Comparison of ENCODE assay signal across 13 cellular contexts in the genomic region with DNA sequence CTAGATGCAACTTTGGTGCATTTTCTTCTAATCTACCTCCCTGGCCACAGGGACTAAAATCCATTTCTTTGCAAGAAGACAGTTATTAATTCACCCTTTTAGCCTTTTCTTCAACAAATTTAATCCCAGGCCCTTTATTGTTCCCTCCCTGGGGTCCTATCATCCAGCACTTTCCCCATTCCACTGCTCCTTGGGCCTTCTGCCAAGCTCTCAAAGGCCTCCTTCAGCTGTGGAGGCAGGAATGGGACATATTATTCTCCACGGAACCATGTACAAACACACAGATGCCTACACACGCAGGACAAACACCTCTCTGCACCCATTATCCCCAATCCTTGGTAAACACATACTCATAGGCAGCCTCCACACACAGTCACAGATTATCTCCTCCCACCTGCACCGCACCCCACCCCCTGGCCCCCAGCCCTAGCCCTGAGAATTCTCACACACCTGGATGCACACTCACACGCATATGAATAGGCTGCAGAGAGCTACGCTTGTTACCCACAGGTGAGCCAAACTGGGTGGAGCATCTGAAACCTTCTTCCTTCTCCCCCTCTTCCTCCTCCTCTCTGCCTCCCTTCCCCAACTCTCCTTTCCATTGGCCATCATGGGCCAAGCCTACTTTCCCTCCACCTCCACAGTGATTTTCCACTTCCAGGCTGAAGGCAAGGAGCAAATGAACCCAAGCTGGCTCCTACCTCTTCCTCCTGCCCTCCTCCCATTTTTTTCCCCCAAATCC. TPM values are rescaled to one million over a fixed set of nuclear protein-coding genes. Genes with fewer than 3 reads are reported as not detected.
A peak's percentile ranks its signal among the peaks of the same experiment; 100 is the strongest.
DNase-seq lines count a peak whose midpoint lies in the region; ATAC-seq and TF ChIP-seq lines count a peak whose summit lies in the region.
"Had no signal": no experiment of that assay in that cellular context is flagged by ENCODE, and none has a peak within 500 bp of the region (broad histone marks: within the 10 kb centered on the region; RNA-seq: fewer than 3 reads in every experiment).

No MANE protein-coding gene starts in this region.

- peak overlapping the region; percentile 25 for H3K27ac Mint-ChIP-seq in activated CD8-positive, alpha-beta memory T cell treated with anti-CD3 and anti-CD28 coated beads, Interleukin-2, amount 10 ng/mL, durations not matched to agents 7 days and 5 days
- peak overlapping the region; percentile 96 for H3K27ac Mint-ChIP-seq in T-helper 17 cell
- no peak overlapping the region for H3K27ac Mint-ChIP-seq in glutamatergic neuron (ENCODE audit: unreplicated experiment)

- no peaks in the 10 kb centered on the region for H3K27me3 Mint-ChIP-seq in activated CD8-positive, alpha-beta memory T cell treated with anti-CD3 and anti-CD28 coated beads, Interleukin-2, amount 10 ng/mL, durations not matched to agents 7 days and 5 days
- no peaks in the 10 kb centered on the region for H3K27me3 Mint-ChIP-seq in T-helper 17 cell
- H3K27me3 Mint-ChIP-seq in glutamatergic neuron (ENCODE audit: unreplicated experiment), result peaks cover 17% of the 10 kb centered on the region

- no peaks in the 10 kb centered on the region for H3K9me3 Mint-ChIP-seq in activated CD8-positive, alpha-beta memory T cell treated with anti-CD3 and anti-CD28 coated beads, Interleukin-2, amount 10 ng/mL, durations not matched to agents 7 days and 5 days (ENCODE audit: low read depth)
- H3K9me3 Mint-ChIP-seq in glutamatergic neuron (ENCODE audit: unreplicated experiment), result peaks cover 10% of the 10 kb centered on the region

- no peak overlapping the region for H3K4me3 Mint-ChIP-seq in activated CD8-positive, alpha-beta memory T cell treated with anti-CD3 and anti-CD28 coated beads, Interleukin-2, amount 10 ng/mL, durations not matched to agents 7 days and 5 days
- H3K4me3 Mint-ChIP-seq in T-helper 17 cell, result peak overlapping the region; percentile 52
- H3K4me3 Mint-ChIP-seq in glutamatergic neuron (ENCODE audit: unreplicated experiment), result no peak overlapping the region

- peaks cover 60% of the 10 kb centered on the region for H3K4me1 Mint-ChIP-seq in activated CD8-positive, alpha-beta memory T cell treated with anti-CD3 and anti-CD28 coated beads, Interleukin-2, amount 10 ng/mL, durations not matched to agents 7 days and 5 days
- H3K4me1 Mint-ChIP-seq in T-helper 17 cell, result peaks cover 70% of the 10 kb centered on the region
- peaks cover 6% of the 10 kb centered on the region for H3K4me1 Mint-ChIP-seq in glutamatergic neuron (ENCODE audit: low read depth, unreplicated experiment)

- H3K27ac ChIP-seq in suprapubic skin, result peak overlapping the region; percentile 53

- TF ChIP-seq CTCF in suprapubic skin (IDR thresholded peaks at IDR 0.05) (no peak), glutamatergic neuron (IDR thresholded peaks at IDR 0.05; ENCODE audit: partially characterized antibody, unreplicated experiment) (no peak)

- H3K4me1 ChIP-seq in suprapubic skin, result peaks cover 81% of the 10 kb centered on the region

- DNase-seq in activated CD8-positive, alpha-beta memory T cell treated with anti-CD3 and anti-CD28 coated beads, Interleukin-2, amount 10 ng/mL, durations not matched to agents 7 days and 5 days, result no peak
- no peak for DNase-seq in activated CD8-positive, alpha-beta memory T cell treated with anti-CD3 and anti-CD28 coated beads, Interleukin-2, amount 50 U/mL, for 48 hours
- DNase-seq in T-helper 17 cell (no peak), kidney tubule cell (ENCODE audit: low spot score) (peak; percentile 47), suprapubic skin (ENCODE audit: low spot score in 2 of 2) (no peak), glutamatergic neuron (no peak), NCI-H446 (lab: John Stamatoyannopoulos, UW) (no peak), NCI-H128 (lab: John Stamatoyannopoulos, UW; ENCODE audit: unreplicated experiment) (no peak)
- DNase-seq: activated CD8-positive, alpha-beta memory T cell treated with anti-CD3 and anti-CD28 coated beads, Interleukin-2, amount 50 U/mL, for 4 hours; NCI-H1048 had no signal

- peaks cover 12% of the 10 kb centered on the region for H3K36me3 ChIP-seq in suprapubic skin

- 49% methylated on average over 5 of the region's 5 CpGs for WGBS in suprapubic skin

- no peak for TF ChIP-seq POLR2A in suprapubic skin (IDR thresholded peaks at IDR 0.05)

- ATAC-seq in activated CD8-positive, alpha-beta memory T cell treated with anti-CD3 and anti-CD28 coated beads, Interleukin-2, amount 10 ng/mL, durations not matched to agents 7 days and 5 days, result no peak
- no peak for ATAC-seq in T-helper 17 cell
- ATAC-seq: Right ventricle myocardium inferior, sciatic nerve had no signal

- H3K27me3 ChIP-seq in suprapubic skin, result no peaks in the 10 kb centered on the region

- no peak overlapping the region for H3K4me3 ChIP-seq in suprapubic skin

- no peaks in the 10 kb centered on the region for H3K9me3 ChIP-seq in T-helper 17 cell (ENCODE audit: control insufficient read depth, low read length, poor library complexity, severe bottlenecking)
- no peaks in the 10 kb centered on the region for H3K9me3 ChIP-seq in suprapubic skin

- no peak for TF ChIP-seq EP300 in suprapubic skin (IDR thresholded peaks at IDR 0.05)

- CTCF ChIA-PET in activated CD8-positive, alpha-beta memory T cell treated with anti-CD3 and anti-CD28 coated beads, Interleukin-2, amount 10 ng/mL, durations not matched to agents 7 days and 5 days (lab: Charles Lee), result interaction anchor here (1.0 to 2.2 kb wide), 3 partner anchors 11 to 93 kb away, joined by 3 to 6 read pairs (median 4); a partner anchor contains a TSS

- H3K36me3 Mint-ChIP-seq in activated CD8-positive, alpha-beta memory T cell treated with anti-CD3 and anti-CD28 coated beads, Interleukin-2, amount 10 ng/mL, durations not matched to agents 7 days and 5 days, result peaks cover 16% of the 10 kb centered on the region
- H3K36me3 Mint-ChIP-seq in T-helper 17 cell (ENCODE audit: low read depth), result peaks cover 7% of the 10 kb centered on the region
- H3K36me3 Mint-ChIP-seq in glutamatergic neuron (ENCODE audit: unreplicated experiment), result peaks cover 3% of the 10 kb centered on the region

RNA-seq across cellular contexts. Expression of a gene that starts 11.7 kb away (rescaled TPM):
- 100 to 1,000 TPM; 479 to 513 TPM for total RNA-seq in activated CD8-positive, alpha-beta memory T cell treated with anti-CD3 and anti-CD28 coated beads, Interleukin-2, amount 10 ng/mL, durations not matched to agents 7 days and 5 days
- total RNA-seq in T-helper 17 cell (100 to 1,000 TPM; 515 to 717 TPM), suprapubic skin (100 to 1,000 TPM; 281 to 427 (median 338) TPM), glutamatergic neuron (ENCODE audit: unreplicated experiment) (160 TPM)

RNA-seq across cellular contexts. Expression of a gene that starts 13.7 kb away (rescaled TPM):
- 1 to 10 TPM; 1.3 to 1.6 TPM for total RNA-seq in activated CD8-positive, alpha-beta memory T cell treated with anti-CD3 and anti-CD28 coated beads, Interleukin-2, amount 10 ng/mL, durations not matched to agents 7 days and 5 days
- total RNA-seq in T-helper 17 cell (1 to 10 TPM; 4.6 to 6.3 TPM), suprapubic skin (1 to 10 TPM in 3 of 4 donors, under 1 TPM in 1; 0.78 to 2.1 (median 1.6) TPM), glutamatergic neuron (ENCODE audit: unreplicated experiment) (0.49 TPM)

RNA-seq across cellular contexts. Expression of a gene that starts 31.8 kb away (rescaled TPM):
- total RNA-seq in activated CD8-positive, alpha-beta memory T cell treated with anti-CD3 and anti-CD28 coated beads, Interleukin-2, amount 10 ng/mL, durations not matched to agents 7 days and 5 days, result not detected
- under 1 TPM in 1 of 2 donors, not detected in 1; 0.07 TPM for total RNA-seq in T-helper 17 cell
- total RNA-seq in suprapubic skin, result 10 to 100 TPM; 26.1 to 44.1 (median 28.4) TPM
- total RNA-seq in glutamatergic neuron (ENCODE audit: unreplicated experiment), result 23.4 TPM
- total RNA-seq: dermis microvascular lymphatic vessel endothelial cell had no signal

RNA-seq across cellular contexts. Expression of a gene that starts 40.4 kb away (rescaled TPM):
- total RNA-seq in activated CD8-positive, alpha-beta memory T cell treated with anti-CD3 and anti-CD28 coated beads, Interleukin-2, amount 10 ng/mL, durations not matched to agents 7 days and 5 days, result not detected
- total RNA-seq in T-helper 17 cell (not detected), suprapubic skin (not detected), glutamatergic neuron (ENCODE audit: unreplicated experiment) (not detected)
- total RNA-seq: dermis microvascular lymphatic vessel endothelial cell, Right ventricle myocardium inferior had no signal

RNA-seq across cellular contexts. Expression of a gene that starts 51.2 kb away (rescaled TPM):
- not detected for total RNA-seq in activated CD8-positive, alpha-beta memory T cell treated with anti-CD3 and anti-CD28 coated beads, Interleukin-2, amount 10 ng/mL, durations not matched to agents 7 days and 5 days
- not detected for total RNA-seq in T-helper 17 cell
- 10 to 100 TPM; 18.1 to 62.2 (median 25.7) TPM for total RNA-seq in suprapubic skin
- not detected for total RNA-seq in glutamatergic neuron (ENCODE audit: unreplicated experiment)
- total RNA-seq: dermis microvascular lymphatic vessel endothelial cell, Right ventricle myocardium inferior, sciatic nerve had no signal

Comparison
In these comparisons a context has a peak if more than half of its experiments do, and no peak if none do; other contexts are left out.
1. RNA of a gene that starts 31.8 kb away (total RNA-seq): 26.1 to 44.1 TPM in suprapubic skin and 23.4 TPM in glutamatergic neuron (single experiment); 0.07 TPM in T-helper 17 cell and not detected in activated CD8-positive, alpha-beta memory T cell treated with anti-CD3 and anti-CD28 coated beads, Interleukin-2, amount 10 ng/mL, durations not matched to agents 7 days and 5 days; every median in the first group is over 10 times any median in the second.